In the genomic region with DNA sequence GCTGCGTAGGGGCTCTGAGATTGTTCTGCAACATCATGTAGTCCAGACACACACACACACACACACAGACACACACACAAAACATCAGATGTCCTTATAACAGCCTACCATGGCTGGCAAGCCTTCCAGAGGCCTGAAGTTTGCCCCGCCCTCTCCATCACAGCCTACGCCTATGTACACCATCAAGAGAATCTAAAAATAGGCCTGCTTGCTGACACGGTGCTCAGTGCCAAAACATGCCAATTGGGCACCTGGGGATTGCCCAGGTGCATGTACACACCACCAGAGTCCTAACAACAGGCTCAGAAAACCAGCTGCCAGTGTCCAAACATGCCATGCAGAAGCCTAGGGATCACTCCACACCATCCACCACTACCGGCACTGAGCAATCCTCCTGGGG, we compare ENCODE assay signal across 20 cellular contexts.
"Had no signal": no experiment of that assay in that cellular context is flagged by ENCODE, and none has a peak within 500 bp of the region (broad histone marks: within the 10 kb centered on the region; RNA-seq: fewer than 3 reads in every experiment).

No MANE protein-coding gene starts in this region.

- H3K4me1 ChIP-seq: sigmoid colon, suprapubic skin, thyroid gland, uterus had no signal

- H3K9me3 ChIP-seq: sigmoid colon, thyroid gland, uterus had no signal

- DNase-seq: effector CD4-positive, alpha-beta T cell; endodermal cell; erythroblast; foreskin keratinocyte; head of caudate nucleus; mesendoderm; naive thymus-derived CD4-positive, alpha-beta T cell; nephron progenitor cell; posterior cingulate gyrus; sigmoid colon; stimulated activated CD4-positive, alpha-beta T cell treated with anti-CD3 and anti-CD28 coated beads, Interleukin-2, amount 100 ng/mL, for 24 hours; stimulated activated CD4-positive, alpha-beta T cell treated with anti-CD3 and anti-CD28 coated beads, Interleukin-4, amount 100 ng/mL, for 4 hours; stimulated activated naive B cell treated with anti-CD40 and anti-IgM and Interleukin-4, amounts not matched to agents 10 μg/mL and 1 μg/mL and 100 μg/mL, for 72 hours; thyroid gland; uterus had no signal

- ATAC-seq: foreskin keratinocyte; naive thymus-derived CD4-positive, alpha-beta T cell; stimulated activated naive B cell treated with anti-CD40 and anti-IgM and Interleukin-4, amounts not matched to agents 10 μg/mL and 1 μg/mL and 100 μg/mL, for 72 hours had no signal

- H3K36me3 ChIP-seq: neutrophil, sigmoid colon, suprapubic skin, thyroid gland, uterus had no signal

- H3K4me3 ChIP-seq: coronary artery, hepatocyte, sigmoid colon, skin epidermis, suprapubic skin, thyroid gland, uterus had no signal

- H3K27me3 ChIP-seq: foreskin keratinocyte, hepatocyte, neutrophil, sigmoid colon, suprapubic skin, thyroid gland, uterus had no signal

- H3K27ac ChIP-seq: coronary artery, foreskin keratinocyte, hepatocyte, neutrophil, sigmoid colon, skin epidermis, suprapubic skin, thyroid gland, uterus had no signal
